Comparison of ENCODE assay signal across 24 cellular contexts in the genomic region with DNA sequence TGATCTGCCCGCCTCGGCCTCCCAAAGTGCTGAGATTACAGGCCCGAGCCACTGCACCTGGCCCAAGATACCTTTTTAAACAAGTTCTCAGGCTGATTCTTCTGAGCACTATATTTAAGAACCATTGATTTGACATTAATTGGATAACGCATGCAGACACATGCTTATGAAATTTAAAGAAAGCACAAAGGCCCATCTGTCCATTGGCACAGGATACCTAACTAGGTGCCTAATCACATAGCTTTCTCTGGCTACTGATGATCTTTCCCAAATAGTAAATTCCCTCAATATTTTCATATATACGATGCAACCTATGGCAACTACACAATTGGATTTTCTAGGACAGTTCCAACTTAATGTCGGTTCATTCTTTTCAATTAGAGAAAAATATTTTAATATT.
"Had no signal": no experiment of that assay in that cellular context is flagged by ENCODE, and none has a peak within 500 bp of the region (broad histone marks: within the 10 kb centered on the region; RNA-seq: fewer than 3 reads in every experiment).

No MANE protein-coding gene starts in this region.

- ATAC-seq: effector memory CD8-positive, alpha-beta T cell; heart right ventricle; left cardiac atrium; left lung; mucosa of descending colon; natural killer cell treated with Interleukin-12 subunit alpha and Interleukin-12 subunit beta and Interleukin-15 and Interleukin-18, amount 100 ng/mL, for 72 hours; sciatic nerve; stimulated activated naive CD8-positive, alpha-beta T cell treated with anti-CD3 and anti-CD28 coated beads, Interleukin-15, amount 100 ng/mL, for 72 hours; upper lobe of right lung had no signal

- DNase-seq: dermis blood vessel endothelial cell; effector memory CD8-positive, alpha-beta T cell; erythroblast; esophagus squamous epithelium; foreskin melanocyte; glutamatergic neuron; heart right ventricle; hippocampal formation; left cardiac atrium; left lung; mesenchymal stem cell; mucosa of descending colon; naive B cell; stimulated activated CD4-positive, alpha-beta T cell treated with anti-CD3 and anti-CD28 coated beads, Interleukin-12 subunit alpha, Interleukin-12 subunit beta, amount 100 ng/mL, for 4 hours; stimulated activated CD4-positive, alpha-beta T cell treated with anti-CD3 and anti-CD28 coated beads, Interleukin-1b, Interleukin-23, amount 100 ng/mL, for 48 hours; stimulated activated CD4-positive, alpha-beta T cell treated with anti-CD3 and anti-CD28 coated beads, Interleukin-4, amount 100 ng/mL, for 1 hour; stimulated activated CD8-positive, alpha-beta memory T cell treated with anti-CD3 and anti-CD28 coated beads, Interleukin-4, amount 100 ng/mL, for 48 hours; stimulated activated naive CD4-positive, alpha-beta T cell; stimulated activated naive CD8-positive, alpha-beta T cell treated with anti-CD3 and anti-CD28 coated beads, Interleukin-15, amount 100 ng/mL, for 72 hours; transverse colon; upper lobe of right lung; uterus had no signal
